In genomic region chr15:30997270-30997669, GRCh38 we compare ENCODE assay signal across 21 cellular contexts.
"Had no signal": no experiment of that assay in that cellular context is flagged by ENCODE, and none has a peak within 500 bp of the region (broad histone marks: within the 10 kb centered on the region; RNA-seq: fewer than 3 reads in every experiment).

No MANE protein-coding gene starts in this region.

- H3K27ac ChIP-seq: brain microvascular endothelial cell, coronary artery, prostate gland, right atrium auricular region, tibial nerve had no signal

- H3K9me3 Mint-ChIP-seq: activated CD4-positive, alpha-beta T cell treated with anti-CD3 and anti-CD28 coated beads, Interleukin-2, amount 10 ng/mL, durations not matched to agents 7 days and 5 days; activated T-cell treated with anti-CD3 and anti-CD28 coated beads, Interleukin-2, amount 50 U/mL, for 72 hours; naive thymus-derived CD8-positive, alpha-beta T cell; stimulated activated naive CD8-positive, alpha-beta T cell treated with anti-CD3 and anti-CD28 coated beads, Interleukin-15, Interleukin-2, amounts not matched to agents 100 ng/mL and 50 ng/mL, for 24 hours had no signal

- H3K4me3 Mint-ChIP-seq: activated CD4-positive, alpha-beta T cell treated with anti-CD3 and anti-CD28 coated beads, Interleukin-2, amount 10 ng/mL, durations not matched to agents 7 days and 5 days; activated CD8-positive, alpha-beta T cell treated with anti-CD3 and anti-CD28 coated beads, Interleukin-2, amount 10 ng/mL, durations not matched to agents 7 days and 5 days; activated T-cell treated with anti-CD3 and anti-CD28 coated beads, Interleukin-2, amount 50 U/mL, for 72 hours; naive thymus-derived CD8-positive, alpha-beta T cell; stimulated activated naive CD8-positive, alpha-beta T cell treated with anti-CD3 and anti-CD28 coated beads, Interleukin-15, Interleukin-2, amounts not matched to agents 100 ng/mL and 50 ng/mL, for 24 hours had no signal

- H3K27me3 Mint-ChIP-seq: stimulated activated naive CD8-positive, alpha-beta T cell treated with anti-CD3 and anti-CD28 coated beads, Interleukin-15, Interleukin-2, amounts not matched to agents 100 ng/mL and 50 ng/mL, for 24 hours had no signal

- H3K27ac Mint-ChIP-seq: activated CD4-positive, alpha-beta T cell treated with anti-CD3 and anti-CD28 coated beads, Interleukin-2, amount 10 ng/mL, durations not matched to agents 7 days and 5 days; activated CD8-positive, alpha-beta T cell treated with anti-CD3 and anti-CD28 coated beads, Interleukin-2, amount 10 ng/mL, durations not matched to agents 7 days and 5 days; activated T-cell treated with anti-CD3 and anti-CD28 coated beads, Interleukin-2, amount 50 U/mL, for 72 hours; naive thymus-derived CD8-positive, alpha-beta T cell; stimulated activated naive CD8-positive, alpha-beta T cell treated with anti-CD3 and anti-CD28 coated beads, Interleukin-15, Interleukin-2, amounts not matched to agents 100 ng/mL and 50 ng/mL, for 24 hours had no signal

- FAIRE-seq: endometrium, urothelium cell line had no signal

- ATAC-seq: activated CD8-positive, alpha-beta T cell treated with anti-CD3 and anti-CD28 coated beads, Interleukin-2, amount 10 ng/mL, durations not matched to agents 7 days and 5 days; activated T-cell treated with anti-CD3 and anti-CD28 coated beads, Interleukin-2, amount 50 U/mL, for 72 hours; left cardiac atrium; naive thymus-derived CD8-positive, alpha-beta T cell had no signal

- H3K9me3 ChIP-seq: prostate gland, right atrium auricular region had no signal

- H3K4me1 ChIP-seq: prostate gland, right atrium auricular region had no signal

- H3K36me3 ChIP-seq: brain microvascular endothelial cell, prostate gland, right atrium auricular region, tibial nerve had no signal

- H3K27me3 ChIP-seq: brain microvascular endothelial cell, right atrium auricular region, tibial nerve had no signal

- H3K36me3 Mint-ChIP-seq: naive thymus-derived CD8-positive, alpha-beta T cell had no signal

- H3K4me3 ChIP-seq: coronary artery, prostate gland, right atrium auricular region, tibial nerve had no signal

- DNase-seq: activated CD4-positive, alpha-beta T cell treated with anti-CD3 and anti-CD28 coated beads, Interleukin-2, amount 10 ng/mL, durations not matched to agents 7 days and 5 days; activated CD8-positive, alpha-beta memory T cell treated with anti-CD3 and anti-CD28 coated beads, Interleukin-2, amount 50 U/mL, for 48 hours; activated CD8-positive, alpha-beta T cell treated with anti-CD3 and anti-CD28 coated beads, Interleukin-2, amount 10 ng/mL, durations not matched to agents 7 days and 5 days; activated effector memory CD4-positive, alpha-beta T cell treated with anti-CD3 and anti-CD28 coated beads, Interleukin-2, amount 50 U/mL, for 16 hours; activated naive CD4-positive, alpha-beta T cell treated with anti-CD3 and anti-CD28 coated beads, Interleukin-2, amount 50 U/mL, for 16 hours; activated T-cell treated with anti-CD3 and anti-CD28 coated beads, Interleukin-2, amount 50 U/mL, for 72 hours; aorta; brain microvascular endothelial cell; left cardiac atrium; mesendoderm; naive thymus-derived CD8-positive, alpha-beta T cell; stimulated activated CD4-positive, alpha-beta T cell treated with anti-CD3 and anti-CD28 coated beads, Interleukin-15, amount 100 ng/mL, for 24 hours; stimulated activated CD4-positive, alpha-beta T cell treated with anti-CD3 and anti-CD28 coated beads, Interleukin-2, amount 100 ng/mL, for 48 hours; T-helper 9 cell had no signal
